ENCODE assay signal across 8 cellular contexts in the genomic region with DNA sequence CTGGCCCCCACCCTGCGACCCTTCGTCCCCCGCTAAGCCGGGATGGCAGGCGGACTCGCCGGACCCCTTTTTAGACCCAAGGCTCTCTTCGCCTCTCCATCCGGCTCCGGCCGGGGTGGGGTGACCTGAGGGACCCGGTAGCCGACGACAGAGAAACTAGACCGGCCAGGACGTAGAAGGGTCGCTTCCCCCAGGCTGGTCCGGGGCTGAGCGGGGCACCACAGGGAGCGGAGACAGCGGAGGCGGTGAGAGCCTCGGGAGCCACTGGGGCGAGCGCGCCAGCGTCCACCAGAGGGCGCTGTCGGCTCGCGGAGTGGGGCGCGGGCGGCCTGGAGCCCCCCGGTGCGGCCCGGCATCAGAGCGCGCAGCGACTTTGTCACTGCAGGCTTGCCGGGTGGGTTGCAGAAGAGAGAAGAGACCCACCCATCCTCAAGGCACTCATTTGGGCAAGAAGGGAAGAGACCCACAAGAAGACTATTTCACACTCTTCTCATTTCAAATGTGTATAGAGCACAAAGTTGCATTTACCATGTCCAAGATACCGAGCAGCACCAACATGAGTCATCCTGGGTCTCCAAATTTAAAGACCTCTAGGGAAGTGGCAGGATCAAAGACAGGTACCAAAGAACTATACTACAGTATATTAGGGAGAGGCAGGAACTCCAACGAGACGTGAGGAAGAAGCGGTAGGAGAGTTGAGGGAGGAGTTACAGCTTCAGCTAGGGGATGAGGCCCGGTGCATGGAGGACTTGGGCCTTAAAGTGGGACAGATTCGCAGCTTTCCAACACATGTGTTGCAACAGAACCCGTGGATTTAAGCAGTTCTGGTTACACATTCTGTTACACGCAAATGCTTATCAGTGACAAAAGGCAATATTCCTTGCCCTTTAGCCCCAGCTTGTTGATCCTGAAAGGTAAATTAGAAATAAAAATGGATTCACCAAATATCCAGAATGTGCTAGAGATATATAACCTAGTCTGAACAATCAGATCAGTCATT. TPM values are rescaled to one million over a fixed set of nuclear protein-coding genes. Genes with fewer than 3 reads are reported as not detected.
A peak's percentile ranks its signal among the peaks of the same experiment; 100 is the strongest.
DNase-seq lines count a peak whose midpoint lies in the region; ATAC-seq and TF ChIP-seq lines count a peak whose summit lies in the region.

No MANE protein-coding gene starts in this region.

- peak overlapping the region; percentile 76 for H3K4me2 ChIP-seq in OCI-LY3 (ENCODE audit: low read length)

- peak; percentile 86 for TF ChIP-seq CTCF in OCI-LY3 (IDR thresholded peaks at IDR 0.05; ENCODE audit: low read depth, low read length)
- TF ChIP-seq CTCF in stomach (IDR thresholded peaks at IDR 0.05), result peak in 6 of 7 experiments; percentile 92 to 99 (median 97)

- H3K9me3 ChIP-seq in OCI-LY3 (ENCODE audit: insufficient read depth, low read length) (no peaks in the 10 kb centered on the region), stomach (no peaks in the 10 kb centered on the region)

- peaks cover 32% of the 10 kb centered on the region for H3K27me3 Mint-ChIP-seq in activated T-helper 1 cell treated with anti-CD3 and anti-CD28 coated beads, Interleukin-12 subunit alpha, Interleukin-12 subunit beta, Interleukin-2, Interleukin-4 antibody, amounts not matched to agents 30 ng/mL and 10 ng/mL and 1 ng/mL, durations not matched to agents 14 hours and 24 hours and 36 hours (ENCODE audit: insufficient read depth)
- peaks cover 21 to 26% of the 10 kb centered on the region in 2 donors for H3K27me3 Mint-ChIP-seq in natural killer cell treated with Interleukin-12 subunit alpha and Interleukin-12 subunit beta and Interleukin-15 and Interleukin-18, amount 100 ng/mL, for 72 hours

- H3K27ac ChIP-seq in OCI-LY3 (ENCODE audit: low read length), result no peak overlapping the region
- H3K27ac ChIP-seq in stomach, result peak overlapping the region in 3 of 5 donors; percentile 70 to 83 (median 76)

- TF ChIP-seq EP300 in stomach (IDR thresholded peaks at IDR 0.05), result no peak

- peaks cover 10% of the 10 kb centered on the region for H3K4me1 Mint-ChIP-seq in activated T-helper 1 cell treated with anti-CD3 and anti-CD28 coated beads, Interleukin-12 subunit alpha, Interleukin-12 subunit beta, Interleukin-2, Interleukin-4 antibody, amounts not matched to agents 30 ng/mL and 10 ng/mL and 1 ng/mL, durations not matched to agents 14 hours and 24 hours and 36 hours (ENCODE audit: low read depth)
- H3K4me1 Mint-ChIP-seq in natural killer cell treated with Interleukin-12 subunit alpha and Interleukin-12 subunit beta and Interleukin-15 and Interleukin-18, amount 100 ng/mL, for 72 hours (ENCODE audit: low read depth in 2 of 2), result peaks cover 4 to 11% of the 10 kb centered on the region in 2 donors

- H3K36me3 ChIP-seq in OCI-LY3 (replicated peaks; ENCODE audit: low read depth, low read length) (no peaks in the 10 kb centered on the region), stomach (no peaks in the 10 kb centered on the region)

- H3K9me3 Mint-ChIP-seq in activated T-helper 1 cell treated with anti-CD3 and anti-CD28 coated beads, Interleukin-12 subunit alpha, Interleukin-12 subunit beta, Interleukin-2, Interleukin-4 antibody, amounts not matched to agents 30 ng/mL and 10 ng/mL and 1 ng/mL, durations not matched to agents 14 hours and 24 hours and 36 hours, result no peaks in the 10 kb centered on the region
- no peaks in the 10 kb centered on the region for H3K9me3 Mint-ChIP-seq in natural killer cell treated with Interleukin-12 subunit alpha and Interleukin-12 subunit beta and Interleukin-15 and Interleukin-18, amount 100 ng/mL, for 72 hours

- no peak for TF ChIP-seq POLR2A in stomach (IDR thresholded peaks at IDR 0.05)

- H3K4me1 ChIP-seq in OCI-LY3 (ENCODE audit: low read length) (peaks cover 4% of the 10 kb centered on the region), stomach (peaks cover 6 to 28% (median 18%) of the 10 kb centered on the region in 4 donors)

- H4K20me1 ChIP-seq in OCI-LY3 (ENCODE audit: insufficient read depth, low read length), result no peaks in the 10 kb centered on the region

- H2AFZ ChIP-seq in OCI-LY3 (ENCODE audit: low read depth, low read length), result peak overlapping the region; percentile 69

- 11 to 24% (median 13%) methylated on average over 23 to 49 of the region's 49 CpGs for WGBS in stomach, 5 donors

- no peak overlapping the region for H3K27ac Mint-ChIP-seq in activated T-helper 1 cell treated with anti-CD3 and anti-CD28 coated beads, Interleukin-12 subunit alpha, Interleukin-12 subunit beta, Interleukin-2, Interleukin-4 antibody, amounts not matched to agents 30 ng/mL and 10 ng/mL and 1 ng/mL, durations not matched to agents 14 hours and 24 hours and 36 hours
- H3K27ac Mint-ChIP-seq in natural killer cell treated with Interleukin-12 subunit alpha and Interleukin-12 subunit beta and Interleukin-15 and Interleukin-18, amount 100 ng/mL, for 72 hours, result no peak overlapping the region

- DNase-seq in AG08396 (ENCODE audit: low spot score), result peak; percentile 92
- peak; percentile 67 for DNase-seq in activated T-helper 1 cell treated with anti-CD3 and anti-CD28 coated beads, Interleukin-12 subunit alpha, Interleukin-12 subunit beta, Interleukin-2, Interleukin-4 antibody, amounts not matched to agents 30 ng/mL and 10 ng/mL and 1 ng/mL, durations not matched to agents 14 hours and 24 hours and 36 hours (ENCODE audit: low spot score)
- DNase-seq in fibroblast of peridontal ligament (ENCODE audit: extremely low read depth), result peak; percentile 44
- DNase-seq in natural killer cell treated with Interleukin-12 subunit alpha and Interleukin-12 subunit beta and Interleukin-15 and Interleukin-18, amount 100 ng/mL, for 72 hours (ENCODE audit: low spot score), result peak; percentile 78
- peak; percentile 79 for DNase-seq in stomach

- ATAC-seq in GM18868 (IDR thresholded peaks at IDR 0.05; ENCODE audit: unreplicated experiment) (peak; percentile 88), HG03432 (IDR thresholded peaks at IDR 0.05; ENCODE audit: unreplicated experiment) (peak; percentile 91)
- peak; percentile 94 for ATAC-seq in natural killer cell treated with Interleukin-12 subunit alpha and Interleukin-12 subunit beta and Interleukin-15 and Interleukin-18, amount 100 ng/mL, for 72 hours

- H3K9ac ChIP-seq in OCI-LY3 (ENCODE audit: low read length), result peak overlapping the region; percentile 65

- intact Hi-C loops in activated T-helper 1 cell treated with anti-CD3 and anti-CD28 coated beads, Interleukin-12 subunit alpha, Interleukin-12 subunit beta, Interleukin-2, Interleukin-4 antibody, amounts not matched to agents 30 ng/mL and 10 ng/mL and 1 ng/mL, durations not matched to agents 14 hours and 24 hours and 36 hours (cut with micrococcal nuclease), result loop anchor here (1.0 to 10.0 kb wide), 4 partner anchors 134 to 721 kb away; no protein-coding TSS in a partner anchor
- intact Hi-C loops in stomach (cut with DNase I; ENCODE audit: low total_unique reads), result loop anchor here (5.0 kb wide), 2 partner anchors 133 to 293 kb away; no protein-coding TSS in a partner anchor

- H3K4me3 ChIP-seq in OCI-LY3 (ENCODE audit: low read length) (peak overlapping the region; percentile 75), stomach (peak overlapping the region; percentile 52 to 60 (median 58))

- H3K27me3 ChIP-seq in OCI-LY3 (ENCODE audit: low read depth, low read length) (peaks cover 49% of the 10 kb centered on the region), stomach (peaks cover 0 to 15% (median 0%) of the 10 kb centered on the region in 3 donors)

- H3K36me3 Mint-ChIP-seq in activated T-helper 1 cell treated with anti-CD3 and anti-CD28 coated beads, Interleukin-12 subunit alpha, Interleukin-12 subunit beta, Interleukin-2, Interleukin-4 antibody, amounts not matched to agents 30 ng/mL and 10 ng/mL and 1 ng/mL, durations not matched to agents 14 hours and 24 hours and 36 hours (ENCODE audit: low read depth), result no peaks in the 10 kb centered on the region
- no peaks in the 10 kb centered on the region for H3K36me3 Mint-ChIP-seq in natural killer cell treated with Interleukin-12 subunit alpha and Interleukin-12 subunit beta and Interleukin-15 and Interleukin-18, amount 100 ng/mL, for 72 hours

- no peaks in the 10 kb centered on the region for H3K79me2 ChIP-seq in OCI-LY3 (ENCODE audit: low read length)

- H3K4me3 Mint-ChIP-seq in activated T-helper 1 cell treated with anti-CD3 and anti-CD28 coated beads, Interleukin-12 subunit alpha, Interleukin-12 subunit beta, Interleukin-2, Interleukin-4 antibody, amounts not matched to agents 30 ng/mL and 10 ng/mL and 1 ng/mL, durations not matched to agents 14 hours and 24 hours and 36 hours, result peak overlapping the region; percentile 70
- peak overlapping the region; percentile 71 for H3K4me3 Mint-ChIP-seq in natural killer cell treated with Interleukin-12 subunit alpha and Interleukin-12 subunit beta and Interleukin-15 and Interleukin-18, amount 100 ng/mL, for 72 hours

RNA-seq across cellular contexts. Expression of a gene that starts 7.6 kb away (rescaled TPM):
- 11.7 and 12.7 TPM in 2 replicates for total RNA-seq in activated T-helper 1 cell treated with anti-CD3 and anti-CD28 coated beads, Interleukin-12 subunit alpha, Interleukin-12 subunit beta, Interleukin-2, Interleukin-4 antibody, amounts not matched to agents 30 ng/mL and 10 ng/mL and 1 ng/mL, durations not matched to agents 14 hours and 24 hours and 36 hours
- total RNA-seq in natural killer cell treated with Interleukin-12 subunit alpha and Interleukin-12 subunit beta and Interleukin-15 and Interleukin-18, amount 100 ng/mL, for 72 hours, result 10 to 100 TPM in 1 of 2 donors, 1 to 10 TPM in 1; 6.3 to 30.1 TPM
- total RNA-seq in stomach, result 10 to 100 TPM in 4 of 5 donors, 1 to 10 TPM in 1; 9.8 to 92.0 (median 25.2) TPM
- 1 to 10 TPM; 2.0 to 2.9 (median 2.1) TPM for polyA plus RNA-seq in stomach

RNA-seq across cellular contexts. Expression of a gene that starts 32.8 kb away (rescaled TPM):
- 15.2 and 18.3 TPM in 2 replicates for total RNA-seq in activated T-helper 1 cell treated with anti-CD3 and anti-CD28 coated beads, Interleukin-12 subunit alpha, Interleukin-12 subunit beta, Interleukin-2, Interleukin-4 antibody, amounts not matched to agents 30 ng/mL and 10 ng/mL and 1 ng/mL, durations not matched to agents 14 hours and 24 hours and 36 hours
- 10 to 100 TPM; 17.6 to 25.4 TPM for total RNA-seq in natural killer cell treated with Interleukin-12 subunit alpha and Interleukin-12 subunit beta and Interleukin-15 and Interleukin-18, amount 100 ng/mL, for 72 hours
- 10 to 100 TPM; 21.0 to 45.7 (median 37.1) TPM for total RNA-seq in stomach
- 1 to 10 TPM; 4.4 to 7.0 (median 6.2) TPM for polyA plus RNA-seq in stomach
